Comparison of ENCODE assay signal across 8 cellular contexts in the genomic region with DNA sequence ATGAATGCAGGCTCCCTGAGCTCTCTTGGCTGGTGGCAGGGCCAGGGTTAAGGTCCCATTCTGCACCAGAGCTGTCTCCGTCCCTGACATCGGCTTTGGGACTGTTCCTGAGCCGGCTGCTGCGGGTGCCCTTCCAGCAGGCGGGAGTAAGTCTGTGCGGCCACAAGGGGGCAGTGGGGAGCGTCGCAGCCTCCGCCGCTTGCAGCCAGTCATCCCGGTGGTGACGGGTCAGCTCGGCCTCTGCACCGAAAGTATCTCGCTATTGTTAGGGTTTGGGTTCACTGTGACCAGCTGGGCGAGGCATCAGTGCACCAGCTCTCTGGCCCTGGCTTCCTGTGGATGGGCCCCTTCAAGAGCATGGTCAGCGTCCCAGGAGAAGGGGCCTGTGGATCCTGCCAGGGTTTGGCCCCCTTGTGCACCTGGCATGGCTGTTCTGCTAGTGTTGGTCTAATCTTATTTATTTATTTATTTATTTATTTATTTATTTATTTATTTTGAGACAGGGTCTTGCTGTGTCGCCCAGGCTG. TPM values are rescaled to one million over a fixed set of nuclear protein-coding genes. Genes with fewer than 3 reads are reported as not detected.
A peak's percentile ranks its signal among the peaks of the same experiment; 100 is the strongest.
DNase-seq lines count a peak whose midpoint lies in the region; ATAC-seq and TF ChIP-seq lines count a peak whose summit lies in the region.

No MANE protein-coding gene starts in this region.

- ATAC-seq in GM19397 (IDR thresholded peaks at IDR 0.05; ENCODE audit: unreplicated experiment) = no peak

- no peak overlapping the region for H3K27ac ChIP-seq in mucosa of rectum (ENCODE audit: low read depth in 2 of 2, low read length in 2 of 2)

- peaks cover 56% of the 10 kb centered on the region for H3K4me1 ChIP-seq in NT2/D1 (ENCODE audit: insufficient read depth, insufficient read length)
- peaks cover 2 to 6% of the 10 kb centered on the region in 2 donors for H3K4me1 ChIP-seq in mucosa of rectum (ENCODE audit: control insufficient read depth in 2 of 2, insufficient read depth in 2 of 2, low read length in 2 of 2)

- no peaks in the 10 kb centered on the region for H3K27me3 ChIP-seq in NT2/D1 (ENCODE audit: insufficient read depth, insufficient read length)
- H3K27me3 ChIP-seq in mucosa of rectum (ENCODE audit: control insufficient read depth in 2 of 2, insufficient read depth in 2 of 2, low read length in 2 of 2) = no peaks in the 10 kb centered on the region

- BruUV-seq in Calu3 (replicated peaks; lab: Mats Ljungman, UMichigan) = no TSS peak

- no peaks in the 10 kb centered on the region for H3K9me3 Mint-ChIP-seq in Calu3 (ENCODE audit: low read depth, unreplicated experiment)

- H3K4me3 ChIP-seq in NT2/D1 (ENCODE audit: insufficient read length, low read depth) (no peak overlapping the region), mucosa of rectum (ENCODE audit: low read length in 2 of 2) (peak overlapping the region; percentile 24 to 54)

- peaks cover 20% of the 10 kb centered on the region for H3K36me3 ChIP-seq in NT2/D1 (ENCODE audit: insufficient read depth, insufficient read length, low read length)
- H3K36me3 ChIP-seq in mucosa of rectum (ENCODE audit: control insufficient read depth in 2 of 2, insufficient read depth in 2 of 2, low read length in 2 of 2) = peaks cover 0 to 2% of the 10 kb centered on the region in 2 donors

- DNase-seq in Calu3 (peak; percentile 73), HEK293T (ENCODE audit: extremely low spot score) (peak; percentile 86), NT2/D1 (ENCODE audit: low read depth, low spot score) (peak; percentile 83), activated T-cell treated with anti-CD3 and anti-CD28 coated beads for 48 hours (ENCODE audit: low read depth) (peak; percentile 80), erythroblast (lab: John Stamatoyannopoulos, UW) (peak; percentile 87 to 92)
- peak; percentile 89 for DNase-seq in stimulated activated CD8-positive, alpha-beta memory T cell treated with anti-CD3 and anti-CD28 coated beads, Interleukin-4, amount 100 ng/mL, for 48 hours

- POLR2A ChIA-PET in HEK293T (lab: Yijun Ruan, JAX) = interaction anchor here (1.0 to 1.8 kb wide), 2 partner anchors 39 to 41 kb away, joined by 3 to 7 read pairs; a partner anchor contains a TSS

- H3K36me3 Mint-ChIP-seq in Calu3 (ENCODE audit: insufficient read depth, unreplicated experiment) = peaks cover 3% of the 10 kb centered on the region

- TF ChIP-seq POLR2A in erythroblast (IDR thresholded peaks at IDR 0.05; ENCODE audit: low read length) = no peak

- no peaks in the 10 kb centered on the region for H3K9me3 ChIP-seq in NT2/D1 (ENCODE audit: insufficient read depth, low read length)
- no peaks in the 10 kb centered on the region for H3K9me3 ChIP-seq in mucosa of rectum (ENCODE audit: control insufficient read depth in 2 of 2, low read length in 2 of 2)

- H3K4me1 Mint-ChIP-seq in Calu3 (ENCODE audit: low read depth, unreplicated experiment) = no peaks in the 10 kb centered on the region

- CTCF ChIA-PET in Calu3 (lab: Charles Lee) = interaction anchor here (0.6 to 1.3 kb wide), 3 partner anchors 17 to 124 kb away, joined by 3 to 6 read pairs (median 6); no protein-coding TSS in a partner anchor
- CTCF ChIA-PET in HEK293T (lab: Yijun Ruan, JAX) = interaction anchor here (1.0 to 1.6 kb wide), 4 partner anchors 15 to 134 kb away, joined by 3 to 7 read pairs (median 5); a partner anchor contains a TSS

- peak; percentile 65 for TF ChIP-seq CTCF in Calu3 (IDR thresholded peaks at IDR 0.05; ENCODE audit: unreplicated experiment)

- H3K9ac ChIP-seq in NT2/D1 (ENCODE audit: insufficient read length, low read depth) = peak overlapping the region; percentile 64
- no peak overlapping the region for H3K9ac ChIP-seq in mucosa of rectum (ENCODE audit: low read depth in 1 of 2, low read length in 2 of 2)

- H3K27ac Mint-ChIP-seq in Calu3 (ENCODE audit: unreplicated experiment) = peak overlapping the region; percentile 56

- H3K4me3 Mint-ChIP-seq in Calu3 (ENCODE audit: low read depth, unreplicated experiment) = peak overlapping the region; percentile 24

- H3K27me3 Mint-ChIP-seq in Calu3 (ENCODE audit: unreplicated experiment) = no peaks in the 10 kb centered on the region

- intact Hi-C loops in Calu3 (cut with micrococcal nuclease; ENCODE audit: unreplicated experiment) = no loop called here

TF ChIP-seq in HEK293T, 16 proteins besides CTCF, POLR2A, EP300 and RAD21:
- no peak for TF ChIP-seq BHLHE40 (IDR thresholded peaks at IDR 0.05; ENCODE audit: borderline replicate concordance)
- TF ChIP-seq FOXA1 (IDR thresholded peaks at IDR 0.05) = no peak
- no peak for TF ChIP-seq HDGF (IDR thresholded peaks at IDR 0.05; ENCODE audit: borderline replicate concordance)
- no peak for TF ChIP-seq SP1 (IDR thresholded peaks at IDR 0.05)
- no peak for TF ChIP-seq FOXM1 (IDR thresholded peaks at IDR 0.05; ENCODE audit: borderline replicate concordance)
- TF ChIP-seq SUZ12 (IDR thresholded peaks at IDR 0.05) = no peak
- no peak for TF ChIP-seq TARDBP (IDR thresholded peaks at IDR 0.05)
- no peak for TF ChIP-seq ARNT (IDR thresholded peaks at IDR 0.05)
- TF ChIP-seq L3MBTL2 (conservative IDR thresholded peaks at IDR 0.05) = no peak
- TF ChIP-seq FOXK2 (IDR thresholded peaks at IDR 0.05) = no peak
- no peak for TF ChIP-seq ZNF384 (IDR thresholded peaks at IDR 0.05)
- no peak for TF ChIP-seq LEF1 (IDR thresholded peaks at IDR 0.05; ENCODE audit: borderline replicate concordance)
- TF ChIP-seq ELF4 (IDR thresholded peaks at IDR 0.05) = no peak
- TF ChIP-seq NFRKB (IDR thresholded peaks at IDR 0.05) = no peak
TF ChIP-seq in HEK293T: peak in this region for 0.

RNA-seq across cellular contexts. Expression of a gene that starts 15.1 kb away (rescaled TPM):
- 107 and 111 TPM in 2 replicates for total RNA-seq in Calu3 (2022)

RNA-seq across cellular contexts. Expression of a gene that starts 26.2 kb away (rescaled TPM):
- total RNA-seq in Calu3 (2022) = not detected in 2 replicates

RNA-seq across cellular contexts. Expression of a gene that starts 27.3 kb away (rescaled TPM):
- 136 and 162 TPM in 2 replicates for total RNA-seq in Calu3 (2022)

RNA-seq across cellular contexts. Expression of a gene that starts 38.5 kb away (rescaled TPM):
- total RNA-seq in Calu3 (2022) = 159 and 161 TPM in 2 replicates
